13 cellular contexts compared by ENCODE assay signal in genomic region chr6:139925894-139926641, GRCh38.
DNase-seq lines count a peak whose midpoint lies in the region; TF ChIP-seq lines count a peak whose summit lies in the region.
"Had no signal": no experiment of that assay in that cellular context is flagged by ENCODE, and none has a peak within 500 bp of the region (broad histone marks: within the 10 kb centered on the region; RNA-seq: fewer than 3 reads in every experiment).

No MANE protein-coding gene starts in this region.

- H3K4me3 ChIP-seq in Caco-2 (ENCODE audit: low read depth, low read length), result no peak overlapping the region
- H3K4me3 ChIP-seq: esophagus muscularis mucosa had no signal

- peaks cover 16% of the 10 kb centered on the region for H3K4me1 ChIP-seq in Caco-2
- H3K4me1 ChIP-seq: esophagus muscularis mucosa had no signal

- BruUV-seq in Caco-2 (replicated peaks; lab: Mats Ljungman, UMichigan), result no TSS peak

- DNase-seq in Caco-2, result peak; percentile 44 to 70
- peak; percentile 91 for DNase-seq in NCI-H2171 treated with DMSO at 0.1 percent for 48 hours (lab: John Stamatoyannopoulos, UW)
- peak; percentile 30 for DNase-seq in dedifferentiated amniotic fluid mesenchymal stem cell (ENCODE audit: extremely low spot score)
- peak; percentile 15 for DNase-seq in nephron progenitor cell
- DNase-seq in HuH-7.5 (ENCODE audit: low spot score), result no peak
- DNase-seq in KBM-7, result no peak
- no peak for DNase-seq in NCI-H2029 treated with DMSO at 0.1 percent for 48 hours (lab: John Stamatoyannopoulos, UW)
- DNase-seq in NCI-H1105 treated with DMSO at 0.1 percent for 48 hours (lab: John Stamatoyannopoulos, UW), result no peak
- DNase-seq: activated CD4-positive, alpha-beta T cell treated with anti-CD3 and anti-CD28 coated beads, Interleukin-2, amount 10 ng/mL, durations not matched to agents 7 days and 5 days; CD4-positive, CD25-positive, alpha-beta regulatory T cell; stimulated activated CD4-positive, alpha-beta T cell treated with anti-CD3 and anti-CD28 coated beads, Interleukin-1b, Interleukin-23, amount 100 ng/mL, for 48 hours had no signal

- H3K4me3 Mint-ChIP-seq in Caco-2 (ENCODE audit: unreplicated experiment), result peak overlapping the region; percentile 55
- H3K4me3 Mint-ChIP-seq in nephron progenitor cell, result no peak overlapping the region
- H3K4me3 Mint-ChIP-seq: activated CD4-positive, alpha-beta T cell treated with anti-CD3 and anti-CD28 coated beads, Interleukin-2, amount 10 ng/mL, durations not matched to agents 7 days and 5 days; activated naive CD8-positive, alpha-beta T cell; CD4-positive, CD25-positive, alpha-beta regulatory T cell had no signal

- H3K9me3 Mint-ChIP-seq in Caco-2 (ENCODE audit: unreplicated experiment) (no peaks in the 10 kb centered on the region), nephron progenitor cell (peaks cover 5% of the 10 kb centered on the region)
- H3K9me3 Mint-ChIP-seq: activated CD4-positive, alpha-beta T cell treated with anti-CD3 and anti-CD28 coated beads, Interleukin-2, amount 10 ng/mL, durations not matched to agents 7 days and 5 days; CD4-positive, CD25-positive, alpha-beta regulatory T cell had no signal

- no peaks in the 10 kb centered on the region for H3K27me3 ChIP-seq in Caco-2 (replicated peaks; ENCODE audit: control insufficient read depth, insufficient read depth, low read length)
- H3K27me3 ChIP-seq: esophagus muscularis mucosa had no signal

- peaks cover 15% of the 10 kb centered on the region for H3K4me1 Mint-ChIP-seq in Caco-2 (ENCODE audit: low read depth, unreplicated experiment)
- H3K4me1 Mint-ChIP-seq in nephron progenitor cell, result peaks cover 32% of the 10 kb centered on the region
- H3K4me1 Mint-ChIP-seq: activated CD4-positive, alpha-beta T cell treated with anti-CD3 and anti-CD28 coated beads, Interleukin-2, amount 10 ng/mL, durations not matched to agents 7 days and 5 days; CD4-positive, CD25-positive, alpha-beta regulatory T cell had no signal

- H3K36me3 Mint-ChIP-seq in Caco-2 (ENCODE audit: insufficient read depth, unreplicated experiment) (no peaks in the 10 kb centered on the region), nephron progenitor cell (ENCODE audit: low read depth) (peaks cover 5% of the 10 kb centered on the region)
- H3K36me3 Mint-ChIP-seq: activated naive CD8-positive, alpha-beta T cell; CD4-positive, CD25-positive, alpha-beta regulatory T cell had no signal

- POLR2A ChIA-PET in Caco-2 (lab: Charles Lee), result no interaction called here

- peak overlapping the region; percentile 20 for H3K27ac Mint-ChIP-seq in Caco-2 (ENCODE audit: unreplicated experiment)
- peak overlapping the region; percentile 94 for H3K27ac Mint-ChIP-seq in nephron progenitor cell
- H3K27ac Mint-ChIP-seq: activated CD4-positive, alpha-beta T cell treated with anti-CD3 and anti-CD28 coated beads, Interleukin-2, amount 10 ng/mL, durations not matched to agents 7 days and 5 days; activated naive CD8-positive, alpha-beta T cell had no signal

- in situ Hi-C loops in KBM-7 (cut with MboI; ENCODE audit: low pct_unique_long_range_greater_than_20kb, low sequenced_read_pairs), result no loop called here

- intact Hi-C loops in Caco-2 (cut with micrococcal nuclease; ENCODE audit: unreplicated experiment), result loop anchor here (2.0 kb wide), 1 partner anchor 551 kb away; the partner anchor contains the start of gene CITED2

- no peaks in the 10 kb centered on the region for H3K36me3 ChIP-seq in Caco-2 (ENCODE audit: control insufficient read depth, insufficient read depth, low read length)
- H3K36me3 ChIP-seq: esophagus muscularis mucosa had no signal

- H3K27me3 Mint-ChIP-seq in Caco-2 (ENCODE audit: insufficient read depth, unreplicated experiment), result no peaks in the 10 kb centered on the region
- H3K27me3 Mint-ChIP-seq in nephron progenitor cell (ENCODE audit: low read depth, poor library complexity), result peaks cover 6% of the 10 kb centered on the region

- no peaks in the 10 kb centered on the region for H3K9me3 ChIP-seq in Caco-2
- H3K9me3 ChIP-seq: esophagus muscularis mucosa had no signal

- CTCF ChIA-PET in Caco-2 (lab: Charles Lee), result interaction anchor here (1.3 kb wide), 1 partner anchor 556 kb away, joined by 8 read pairs; no protein-coding TSS in a partner anchor

- TF ChIP-seq CTCF in Caco-2 (IDR thresholded peaks at IDR 0.05; ENCODE audit: insufficient read depth in 1 of 2, low read depth in 1 of 2, low read length in 1 of 2, severe bottlenecking in 1 of 2, unreplicated experiment in 1 of 2), result no peak
- no peak for TF ChIP-seq CTCF in nephron progenitor cell (IDR thresholded peaks at IDR 0.05)

Comparison
In these comparisons a context has a peak if more than half of its experiments do, and no peak if none do; other contexts are left out.
1. DNase-seq: peak in Caco-2 (2 of 2), NCI-H2171 treated with DMSO at 0.1 percent for 48 hours (single experiment), dedifferentiated amniotic fluid mesenchymal stem cell (single experiment) and nephron progenitor cell (single experiment); none in HuH-7.5 (single experiment), KBM-7 (single experiment), NCI-H2029 treated with DMSO at 0.1 percent for 48 hours (single experiment) and NCI-H1105 treated with DMSO at 0.1 percent for 48 hours (single experiment).